ENCODE assay signal across 1 cellular context in genomic region chr3:112127522-112128494, GRCh38.
TF ChIP-seq lines count a peak whose summit lies in the region.

No MANE protein-coding gene starts in this region.

TF ChIP-seq in GM12878, 131 proteins besides CTCF, POLR2A, EP300 and RAD21 (continued from another document and continues in another):
- TF ChIP-seq CUX1 (IDR thresholded peaks at IDR 0.05; ENCODE audit: insufficient replicate concordance, low read depth, low read length), result peak; percentile 97
- no peak for TF ChIP-seq NR2F1 (conservative IDR thresholded peaks at IDR 0.05)
- TF ChIP-seq, protein P1, sequence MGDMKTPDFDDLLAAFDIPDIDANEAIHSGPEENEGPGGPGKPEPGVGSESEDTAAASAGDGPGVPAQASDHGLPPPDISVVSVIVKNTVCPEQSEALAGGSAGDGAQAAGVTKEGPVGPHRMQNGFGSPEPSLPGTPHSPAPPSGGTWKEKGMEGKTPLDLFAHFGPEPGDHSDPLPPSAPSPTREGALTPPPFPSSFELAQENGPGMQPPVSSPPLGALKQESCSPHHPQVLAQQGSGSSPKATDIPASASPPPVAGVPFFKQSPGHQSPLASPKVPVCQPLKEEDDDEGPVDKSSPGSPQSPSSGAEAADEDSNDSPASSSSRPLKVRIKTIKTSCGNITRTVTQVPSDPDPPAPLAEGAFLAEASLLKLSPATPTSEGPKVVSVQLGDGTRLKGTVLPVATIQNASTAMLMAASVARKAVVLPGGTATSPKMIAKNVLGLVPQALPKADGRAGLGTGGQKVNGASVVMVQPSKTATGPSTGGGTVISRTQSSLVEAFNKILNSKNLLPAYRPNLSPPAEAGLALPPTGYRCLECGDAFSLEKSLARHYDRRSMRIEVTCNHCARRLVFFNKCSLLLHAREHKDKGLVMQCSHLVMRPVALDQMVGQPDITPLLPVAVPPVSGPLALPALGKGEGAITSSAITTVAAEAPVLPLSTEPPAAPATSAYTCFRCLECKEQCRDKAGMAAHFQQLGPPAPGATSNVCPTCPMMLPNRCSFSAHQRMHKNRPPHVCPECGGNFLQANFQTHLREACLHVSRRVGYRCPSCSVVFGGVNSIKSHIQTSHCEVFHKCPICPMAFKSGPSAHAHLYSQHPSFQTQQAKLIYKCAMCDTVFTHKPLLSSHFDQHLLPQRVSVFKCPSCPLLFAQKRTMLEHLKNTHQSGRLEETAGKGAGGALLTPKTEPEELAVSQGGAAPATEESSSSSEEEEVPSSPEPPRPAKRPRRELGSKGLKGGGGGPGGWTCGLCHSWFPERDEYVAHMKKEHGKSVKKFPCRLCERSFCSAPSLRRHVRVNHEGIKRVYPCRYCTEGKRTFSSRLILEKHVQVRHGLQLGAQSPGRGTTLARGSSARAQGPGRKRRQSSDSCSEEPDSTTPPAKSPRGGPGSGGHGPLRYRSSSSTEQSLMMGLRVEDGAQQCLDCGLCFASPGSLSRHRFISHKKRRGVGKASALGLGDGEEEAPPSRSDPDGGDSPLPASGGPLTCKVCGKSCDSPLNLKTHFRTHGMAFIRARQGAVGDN (IDR thresholded peaks at IDR 0.05), result peak; percentile 89
- TF ChIP-seq IKZF1 (conservative IDR thresholded peaks at IDR 0.05), result peak; percentile 79
- 0 out of 2 replicates have a peak, but pooled peaks have one; percentile 7 for TF ChIP-seq YY1 (IDR thresholded peaks at IDR 0.05; ENCODE audit: low read depth, low read length)
- TF ChIP-seq SMC3 (IDR thresholded peaks at IDR 0.05; ENCODE audit: borderline replicate concordance, low read length), result no peak
- no peak for TF ChIP-seq IRF5 (IDR thresholded peaks at IDR 0.05; ENCODE audit: borderline replicate concordance)
- no peak for TF ChIP-seq MYC (IDR thresholded peaks at IDR 0.05; ENCODE audit: insufficient read depth, insufficient read length, insufficient replicate concordance, low read length, severe bottlenecking)
- TF ChIP-seq, protein P2, sequence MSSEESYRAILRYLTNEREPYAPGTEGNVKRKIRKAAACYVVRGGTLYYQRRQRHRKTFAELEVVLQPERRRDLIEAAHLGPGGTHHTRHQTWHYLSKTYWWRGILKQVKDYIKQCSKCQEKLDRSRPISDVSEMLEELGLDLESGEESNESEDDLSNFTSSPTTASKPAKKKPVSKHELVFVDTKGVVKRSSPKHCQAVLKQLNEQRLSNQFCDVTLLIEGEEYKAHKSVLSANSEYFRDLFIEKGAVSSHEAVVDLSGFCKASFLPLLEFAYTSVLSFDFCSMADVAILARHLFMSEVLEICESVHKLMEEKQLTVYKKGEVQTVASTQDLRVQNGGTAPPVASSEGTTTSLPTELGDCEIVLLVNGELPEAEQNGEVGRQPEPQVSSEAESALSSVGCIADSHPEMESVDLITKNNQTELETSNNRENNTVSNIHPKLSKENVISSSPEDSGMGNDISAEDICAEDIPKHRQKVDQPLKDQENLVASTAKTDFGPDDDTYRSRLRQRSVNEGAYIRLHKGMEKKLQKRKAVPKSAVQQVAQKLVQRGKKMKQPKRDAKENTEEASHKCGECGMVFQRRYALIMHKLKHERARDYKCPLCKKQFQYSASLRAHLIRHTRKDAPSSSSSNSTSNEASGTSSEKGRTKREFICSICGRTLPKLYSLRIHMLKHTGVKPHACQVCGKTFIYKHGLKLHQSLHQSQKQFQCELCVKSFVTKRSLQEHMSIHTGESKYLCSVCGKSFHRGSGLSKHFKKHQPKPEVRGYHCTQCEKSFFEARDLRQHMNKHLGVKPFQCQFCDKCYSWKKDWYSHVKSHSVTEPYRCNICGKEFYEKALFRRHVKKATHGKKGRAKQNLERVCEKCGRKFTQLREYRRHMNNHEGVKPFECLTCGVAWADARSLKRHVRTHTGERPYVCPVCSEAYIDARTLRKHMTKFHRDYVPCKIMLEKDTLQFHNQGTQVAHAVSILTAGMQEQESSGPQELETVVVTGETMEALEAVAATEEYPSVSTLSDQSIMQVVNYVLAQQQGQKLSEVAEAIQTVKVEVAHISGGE (CRISPR knock-in tag; IDR thresholded peaks at IDR 0.05), result no peak
- TF ChIP-seq NR2C2 (IDR thresholded peaks at IDR 0.05; ENCODE audit: borderline replicate concordance, control insufficient read depth, insufficient read length, low read depth), result no peak
- TF ChIP-seq HDAC2 (IDR thresholded peaks at IDR 0.05), result no peak
- no peak for TF ChIP-seq FOXK2 (IDR thresholded peaks at IDR 0.05)
- TF ChIP-seq HSF1 (IDR thresholded peaks at IDR 0.05; ENCODE audit: low read depth, low read length), result no peak
- no peak for TF ChIP-seq ZZZ3 (IDR thresholded peaks at IDR 0.05; ENCODE audit: control insufficient read depth, insufficient read length, low read depth)
- no peak for TF ChIP-seq RFX5 (IDR thresholded peaks at IDR 0.05; ENCODE audit: low read depth, low read length)
- TF ChIP-seq PAX5 (IDR thresholded peaks at IDR 0.05; ENCODE audit: borderline replicate concordance, low read depth, low read length), result no peak
- TF ChIP-seq POLR2AphosphoS5 (IDR thresholded peaks at IDR 0.05; ENCODE audit: low read length), result peak; percentile 82
- TF ChIP-seq, protein P3, sequence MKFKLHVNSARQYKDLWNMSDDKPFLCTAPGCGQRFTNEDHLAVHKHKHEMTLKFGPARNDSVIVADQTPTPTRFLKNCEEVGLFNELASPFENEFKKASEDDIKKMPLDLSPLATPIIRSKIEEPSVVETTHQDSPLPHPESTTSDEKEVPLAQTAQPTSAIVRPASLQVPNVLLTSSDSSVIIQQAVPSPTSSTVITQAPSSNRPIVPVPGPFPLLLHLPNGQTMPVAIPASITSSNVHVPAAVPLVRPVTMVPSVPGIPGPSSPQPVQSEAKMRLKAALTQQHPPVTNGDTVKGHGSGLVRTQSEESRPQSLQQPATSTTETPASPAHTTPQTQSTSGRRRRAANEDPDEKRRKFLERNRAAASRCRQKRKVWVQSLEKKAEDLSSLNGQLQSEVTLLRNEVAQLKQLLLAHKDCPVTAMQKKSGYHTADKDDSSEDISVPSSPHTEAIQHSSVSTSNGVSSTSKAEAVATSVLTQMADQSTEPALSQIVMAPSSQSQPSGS (IDR thresholded peaks at IDR 0.05; ENCODE audit: low read length), result no peak
- TF ChIP-seq SMAD1 (IDR thresholded peaks at IDR 0.05; ENCODE audit: low read depth, partially characterized antibody), result peak; percentile 59
- TF ChIP-seq, protein P4, sequence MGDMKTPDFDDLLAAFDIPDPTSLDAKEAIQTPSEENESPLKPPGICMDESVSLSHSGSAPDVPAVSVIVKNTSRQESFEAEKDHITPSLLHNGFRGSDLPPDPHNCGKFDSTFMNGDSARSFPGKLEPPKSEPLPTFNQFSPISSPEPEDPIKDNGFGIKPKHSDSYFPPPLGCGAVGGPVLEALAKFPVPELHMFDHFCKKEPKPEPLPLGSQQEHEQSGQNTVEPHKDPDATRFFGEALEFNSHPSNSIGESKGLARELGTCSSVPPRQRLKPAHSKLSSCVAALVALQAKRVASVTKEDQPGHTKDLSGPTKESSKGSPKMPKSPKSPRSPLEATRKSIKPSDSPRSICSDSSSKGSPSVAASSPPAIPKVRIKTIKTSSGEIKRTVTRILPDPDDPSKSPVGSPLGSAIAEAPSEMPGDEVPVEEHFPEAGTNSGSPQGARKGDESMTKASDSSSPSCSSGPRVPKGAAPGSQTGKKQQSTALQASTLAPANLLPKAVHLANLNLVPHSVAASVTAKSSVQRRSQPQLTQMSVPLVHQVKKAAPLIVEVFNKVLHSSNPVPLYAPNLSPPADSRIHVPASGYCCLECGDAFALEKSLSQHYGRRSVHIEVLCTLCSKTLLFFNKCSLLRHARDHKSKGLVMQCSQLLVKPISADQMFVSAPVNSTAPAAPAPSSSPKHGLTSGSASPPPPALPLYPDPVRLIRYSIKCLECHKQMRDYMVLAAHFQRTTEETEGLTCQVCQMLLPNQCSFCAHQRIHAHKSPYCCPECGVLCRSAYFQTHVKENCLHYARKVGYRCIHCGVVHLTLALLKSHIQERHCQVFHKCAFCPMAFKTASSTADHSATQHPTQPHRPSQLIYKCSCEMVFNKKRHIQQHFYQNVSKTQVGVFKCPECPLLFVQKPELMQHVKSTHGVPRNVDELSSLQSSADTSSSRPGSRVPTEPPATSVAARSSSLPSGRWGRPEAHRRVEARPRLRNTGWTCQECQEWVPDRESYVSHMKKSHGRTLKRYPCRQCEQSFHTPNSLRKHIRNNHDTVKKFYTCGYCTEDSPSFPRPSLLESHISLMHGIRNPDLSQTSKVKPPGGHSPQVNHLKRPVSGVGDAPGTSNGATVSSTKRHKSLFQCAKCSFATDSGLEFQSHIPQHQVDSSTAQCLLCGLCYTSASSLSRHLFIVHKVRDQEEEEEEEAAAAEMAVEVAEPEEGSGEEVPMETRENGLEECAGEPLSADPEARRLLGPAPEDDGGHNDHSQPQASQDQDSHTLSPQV (IDR thresholded peaks at IDR 0.05), result peak; percentile 8; the same call in 1 of the 2 replicates
- peak; percentile 47; the same call in 1 of the 3 replicates for TF ChIP-seq POU2F2 (IDR thresholded peaks at IDR 0.05; ENCODE audit: borderline replicate concordance, low read depth, low read length)
- 0 out of 2 replicates have a peak, but pooled peaks have one; percentile 59 for TF ChIP-seq ZNF24 (IDR thresholded peaks at IDR 0.05)
- no peak for TF ChIP-seq KDM1A (IDR thresholded peaks at IDR 0.05; ENCODE audit: borderline replicate concordance)
- no peak for TF ChIP-seq SMARCA5 (IDR thresholded peaks at IDR 0.05)
- peak; percentile 26 to 34; a peak in 2 of 4 replicates for TF ChIP-seq BHLHE40 (IDR thresholded peaks at IDR 0.05; ENCODE audit: borderline replicate concordance in 1 of 2, low read depth in 2 of 2, low read length in 1 of 2)
- TF ChIP-seq, protein P5, sequence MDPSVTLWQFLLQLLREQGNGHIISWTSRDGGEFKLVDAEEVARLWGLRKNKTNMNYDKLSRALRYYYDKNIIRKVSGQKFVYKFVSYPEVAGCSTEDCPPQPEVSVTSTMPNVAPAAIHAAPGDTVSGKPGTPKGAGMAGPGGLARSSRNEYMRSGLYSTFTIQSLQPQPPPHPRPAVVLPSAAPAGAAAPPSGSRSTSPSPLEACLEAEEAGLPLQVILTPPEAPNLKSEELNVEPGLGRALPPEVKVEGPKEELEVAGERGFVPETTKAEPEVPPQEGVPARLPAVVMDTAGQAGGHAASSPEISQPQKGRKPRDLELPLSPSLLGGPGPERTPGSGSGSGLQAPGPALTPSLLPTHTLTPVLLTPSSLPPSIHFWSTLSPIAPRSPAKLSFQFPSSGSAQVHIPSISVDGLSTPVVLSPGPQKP (IDR thresholded peaks at IDR 0.05; ENCODE audit: low read depth, low read length), result no peak
- TF ChIP-seq, protein P6, sequence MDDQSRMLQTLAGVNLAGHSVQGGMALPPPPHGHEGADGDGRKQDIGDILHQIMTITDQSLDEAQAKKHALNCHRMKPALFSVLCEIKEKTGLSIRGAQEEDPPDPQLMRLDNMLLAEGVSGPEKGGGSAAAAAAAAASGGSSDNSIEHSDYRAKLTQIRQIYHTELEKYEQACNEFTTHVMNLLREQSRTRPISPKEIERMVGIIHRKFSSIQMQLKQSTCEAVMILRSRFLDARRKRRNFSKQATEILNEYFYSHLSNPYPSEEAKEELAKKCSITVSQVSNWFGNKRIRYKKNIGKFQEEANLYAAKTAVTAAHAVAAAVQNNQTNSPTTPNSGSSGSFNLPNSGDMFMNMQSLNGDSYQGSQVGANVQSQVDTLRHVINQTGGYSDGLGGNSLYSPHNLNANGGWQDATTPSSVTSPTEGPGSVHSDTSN (IDR thresholded peaks at IDR 0.05; ENCODE audit: insufficient replicate concordance, low read depth, low read length), result no peak
- no peak for TF ChIP-seq NFXL1 (IDR thresholded peaks at IDR 0.05; ENCODE audit: borderline replicate concordance)
- peak; percentile 84 for TF ChIP-seq MEF2B (IDR thresholded peaks at IDR 0.05; ENCODE audit: partially characterized antibody, poor library complexity, severe bottlenecking)
- peak; percentile 51; the same call in 1 of the 2 replicates for TF ChIP-seq MEF2A (IDR thresholded peaks at IDR 0.05; ENCODE audit: insufficient read depth, low read depth, low read length)
